Comparison of ENCODE assay signal across 11 cellular contexts in the genomic region with DNA sequence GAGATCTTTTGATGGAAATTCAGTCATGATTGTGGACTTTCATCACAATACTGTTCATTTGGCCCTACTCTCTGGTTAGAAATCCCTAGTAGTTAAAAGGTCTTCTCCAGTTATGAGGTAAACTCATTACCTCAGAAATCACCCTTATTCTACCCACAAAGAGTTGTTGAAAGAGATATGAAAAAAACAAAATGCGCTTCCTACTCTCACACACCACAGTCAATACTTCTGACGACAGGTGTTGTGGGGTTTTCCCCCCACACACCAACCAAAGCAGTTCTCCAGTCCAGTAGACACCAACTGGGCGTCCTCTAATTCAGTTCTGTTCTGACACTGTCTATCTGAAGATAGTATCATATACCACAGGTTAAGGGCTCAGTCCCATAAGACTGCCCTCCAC. TPM values are rescaled to one million over a fixed set of nuclear protein-coding genes. Genes with fewer than 3 reads are reported as not detected.
A peak's percentile ranks its signal among the peaks of the same experiment; 100 is the strongest.
DNase-seq lines count a peak whose midpoint lies in the region; ATAC-seq lines count a peak whose summit lies in the region.
"Had no signal": no experiment of that assay in that cellular context is flagged by ENCODE, and none has a peak within 500 bp of the region (broad histone marks: within the 10 kb centered on the region; RNA-seq: fewer than 3 reads in every experiment).

No MANE protein-coding gene starts in this region.

- ATAC-seq in GM18870 (IDR thresholded peaks at IDR 0.05; ENCODE audit: unreplicated experiment) (peak; percentile 97), GM21529 (IDR thresholded peaks at IDR 0.05; ENCODE audit: unreplicated experiment) (peak; percentile 92), HG03108 (IDR thresholded peaks at IDR 0.05; ENCODE audit: unreplicated experiment) (peak; percentile 90)

- H3K4me3 Mint-ChIP-seq in activated T-helper 1 cell treated with anti-CD3 and anti-CD28 coated beads, Interleukin-12 subunit alpha, Interleukin-12 subunit beta, Interleukin-2, Interleukin-4 antibody, amounts not matched to agents 30 ng/mL and 10 ng/mL and 1 ng/mL, durations not matched to agents 14 hours and 24 hours and 36 hours: no peak overlapping the region
- H3K4me3 Mint-ChIP-seq: activated naive CD4-positive, alpha-beta T cell treated with anti-CD3 and anti-CD28 coated beads, Interleukin-2, amount 10 ng/mL, durations not matched to agents 7 days and 5 days had no signal

- peaks cover 7% of the 10 kb centered on the region for H3K4me1 Mint-ChIP-seq in activated T-helper 1 cell treated with anti-CD3 and anti-CD28 coated beads, Interleukin-12 subunit alpha, Interleukin-12 subunit beta, Interleukin-2, Interleukin-4 antibody, amounts not matched to agents 30 ng/mL and 10 ng/mL and 1 ng/mL, durations not matched to agents 14 hours and 24 hours and 36 hours (ENCODE audit: low read depth)
- H3K4me1 Mint-ChIP-seq: activated naive CD4-positive, alpha-beta T cell treated with anti-CD3 and anti-CD28 coated beads, Interleukin-2, amount 10 ng/mL, durations not matched to agents 7 days and 5 days had no signal

- H3K9me3 Mint-ChIP-seq in activated T-helper 1 cell treated with anti-CD3 and anti-CD28 coated beads, Interleukin-12 subunit alpha, Interleukin-12 subunit beta, Interleukin-2, Interleukin-4 antibody, amounts not matched to agents 30 ng/mL and 10 ng/mL and 1 ng/mL, durations not matched to agents 14 hours and 24 hours and 36 hours: no peaks in the 10 kb centered on the region
- H3K9me3 Mint-ChIP-seq: activated naive CD4-positive, alpha-beta T cell treated with anti-CD3 and anti-CD28 coated beads, Interleukin-2, amount 10 ng/mL, durations not matched to agents 7 days and 5 days had no signal

- peak; percentile 47 for DNase-seq in myocyte (ENCODE audit: low read depth)
- DNase-seq in KG1 (lab: John Stamatoyannopoulos, UW): no peak
- DNase-seq in medulla oblongata (ENCODE audit: extremely low spot score): no peak
- DNase-seq in activated T-helper 1 cell treated with anti-CD3 and anti-CD28 coated beads, Interleukin-12 subunit alpha, Interleukin-12 subunit beta, Interleukin-2, Interleukin-4 antibody, amounts not matched to agents 30 ng/mL and 10 ng/mL and 1 ng/mL, durations not matched to agents 14 hours and 24 hours and 36 hours (ENCODE audit: low spot score): no peak
- no peak for DNase-seq in NCI-H1105 treated with DMSO at 0.1 percent for 48 hours (lab: John Stamatoyannopoulos, UW)
- DNase-seq: activated naive CD4-positive, alpha-beta T cell treated with anti-CD3 and anti-CD28 coated beads, Interleukin-2, amount 10 ng/mL, durations not matched to agents 7 days and 5 days; NCI-H2171; SHP77 treated with DMSO at 0.1 percent for 48 hours had no signal

- no peaks in the 10 kb centered on the region for H3K27me3 Mint-ChIP-seq in activated T-helper 1 cell treated with anti-CD3 and anti-CD28 coated beads, Interleukin-12 subunit alpha, Interleukin-12 subunit beta, Interleukin-2, Interleukin-4 antibody, amounts not matched to agents 30 ng/mL and 10 ng/mL and 1 ng/mL, durations not matched to agents 14 hours and 24 hours and 36 hours (ENCODE audit: insufficient read depth)
- H3K27me3 Mint-ChIP-seq: activated naive CD4-positive, alpha-beta T cell treated with anti-CD3 and anti-CD28 coated beads, Interleukin-2, amount 10 ng/mL, durations not matched to agents 7 days and 5 days had no signal

- no peak overlapping the region for H3K27ac Mint-ChIP-seq in activated T-helper 1 cell treated with anti-CD3 and anti-CD28 coated beads, Interleukin-12 subunit alpha, Interleukin-12 subunit beta, Interleukin-2, Interleukin-4 antibody, amounts not matched to agents 30 ng/mL and 10 ng/mL and 1 ng/mL, durations not matched to agents 14 hours and 24 hours and 36 hours
- H3K27ac Mint-ChIP-seq: activated naive CD4-positive, alpha-beta T cell treated with anti-CD3 and anti-CD28 coated beads, Interleukin-2, amount 10 ng/mL, durations not matched to agents 7 days and 5 days had no signal

- intact Hi-C loops in activated T-helper 1 cell treated with anti-CD3 and anti-CD28 coated beads, Interleukin-12 subunit alpha, Interleukin-12 subunit beta, Interleukin-2, Interleukin-4 antibody, amounts not matched to agents 30 ng/mL and 10 ng/mL and 1 ng/mL, durations not matched to agents 14 hours and 24 hours and 36 hours (cut with micrococcal nuclease): no loop called here

- peaks cover 2% of the 10 kb centered on the region for H3K36me3 Mint-ChIP-seq in activated T-helper 1 cell treated with anti-CD3 and anti-CD28 coated beads, Interleukin-12 subunit alpha, Interleukin-12 subunit beta, Interleukin-2, Interleukin-4 antibody, amounts not matched to agents 30 ng/mL and 10 ng/mL and 1 ng/mL, durations not matched to agents 14 hours and 24 hours and 36 hours (ENCODE audit: low read depth)
- H3K36me3 Mint-ChIP-seq: activated naive CD4-positive, alpha-beta T cell treated with anti-CD3 and anti-CD28 coated beads, Interleukin-2, amount 10 ng/mL, durations not matched to agents 7 days and 5 days had no signal

RNA-seq across cellular contexts. Expression of a gene that starts 54.9 kb away (rescaled TPM):
- total RNA-seq in myocyte: 15.6 and 24.5 TPM in 2 replicates
- polyA plus RNA-seq in myocyte (2012): 6.3 TPM
- 17.4 and 19.2 TPM in 2 replicates for total RNA-seq in activated T-helper 1 cell treated with anti-CD3 and anti-CD28 coated beads, Interleukin-12 subunit alpha, Interleukin-12 subunit beta, Interleukin-2, Interleukin-4 antibody, amounts not matched to agents 30 ng/mL and 10 ng/mL and 1 ng/mL, durations not matched to agents 14 hours and 24 hours and 36 hours

RNA-seq across cellular contexts. Expression of a gene that starts 55.0 kb away (rescaled TPM):
- total RNA-seq in myocyte: 60.1 and 71.5 TPM in 2 replicates
- polyA plus RNA-seq in myocyte (2012): 30.3 TPM
- 4.5 and 4.7 TPM in 2 replicates for total RNA-seq in activated T-helper 1 cell treated with anti-CD3 and anti-CD28 coated beads, Interleukin-12 subunit alpha, Interleukin-12 subunit beta, Interleukin-2, Interleukin-4 antibody, amounts not matched to agents 30 ng/mL and 10 ng/mL and 1 ng/mL, durations not matched to agents 14 hours and 24 hours and 36 hours

Comparison
In these comparisons a context has a peak if more than half of its experiments do, and no peak if none do; other contexts are left out.
1. RNA of a gene that starts 55.0 kb away (total RNA-seq): 60.1 to 71.5 TPM in myocyte; 4.5 to 4.7 TPM in activated T-helper 1 cell treated with anti-CD3 and anti-CD28 coated beads, Interleukin-12 subunit alpha, Interleukin-12 subunit beta, Interleukin-2, Interleukin-4 antibody, amounts not matched to agents 30 ng/mL and 10 ng/mL and 1 ng/mL, durations not matched to agents 14 hours and 24 hours and 36 hours; every median in the first group is over 10 times any median in the second.
2. Peak in every context shown above with its lines, with median percentiles within 50 percentile points of each other: ATAC-seq.